15 cellular contexts compared by ENCODE assay signal in the genomic region with DNA sequence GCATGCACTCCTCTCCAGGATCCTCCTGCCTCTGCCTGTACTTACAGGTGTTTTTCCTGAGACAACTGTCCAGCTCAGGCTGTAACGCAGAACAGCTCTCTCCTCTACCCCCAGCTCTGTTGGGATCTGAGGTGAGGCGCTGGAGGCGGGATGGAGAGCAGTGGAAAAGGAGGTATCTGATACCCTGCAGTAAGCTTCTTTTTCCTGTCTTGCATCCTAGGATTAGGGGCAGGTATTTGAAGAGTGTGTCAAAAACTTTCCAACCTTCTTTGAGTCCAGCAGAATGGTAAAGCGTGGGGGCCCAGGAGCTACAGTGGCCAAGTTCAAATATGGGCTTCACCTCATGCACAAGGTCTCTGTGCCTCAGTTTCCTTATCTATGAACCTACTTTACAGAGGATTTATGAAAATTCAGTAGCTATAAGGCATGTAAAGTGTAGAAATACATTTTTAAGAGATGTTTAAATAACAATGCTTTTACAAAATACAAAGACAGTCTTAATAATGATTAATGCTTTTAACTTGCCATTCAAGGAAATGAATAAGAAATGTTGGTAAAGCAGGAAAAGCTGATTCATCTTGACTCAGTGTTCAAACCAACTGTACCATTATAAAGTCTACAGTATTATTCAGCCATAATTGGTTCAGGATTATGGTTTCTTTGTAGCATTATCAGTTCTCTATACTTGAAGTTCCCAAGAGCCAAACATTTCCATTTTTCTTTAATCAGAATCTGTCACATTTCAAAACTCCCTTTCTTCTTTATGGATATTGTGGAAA. TPM values are rescaled to one million over a fixed set of nuclear protein-coding genes. Genes with fewer than 3 reads are reported as not detected.
DNase-seq lines count a peak whose midpoint lies in the region; ATAC-seq, FAIRE-seq and TF ChIP-seq lines count a peak whose summit lies in the region.
"Had no signal": no experiment of that assay in that cellular context is flagged by ENCODE, and none has a peak within 500 bp of the region (broad histone marks: within the 10 kb centered on the region; RNA-seq: fewer than 3 reads in every experiment).

No MANE protein-coding gene starts in this region.

- no peaks in the 10 kb centered on the region for H3K79me2 ChIP-seq in mammary epithelial cell (ENCODE audit: insufficient read depth, low read length)

- POLR2A ChIA-PET in MCF 10A (lab: Yijun Ruan, JAX), result interaction anchor here (0.7 kb wide), 1 partner anchor 8 kb away, joined by 3 read pairs; no protein-coding TSS in a partner anchor

- H2AFZ ChIP-seq in mammary epithelial cell (ENCODE audit: low read depth, low read length), result no peak overlapping the region

- no peak for FAIRE-seq in urothelium cell line (lab: Jason Lieb, UNC)
- FAIRE-seq: small intestine had no signal

- no peak for TF ChIP-seq EP300 in upper lobe of left lung (IDR thresholded peaks at IDR 0.05)

- H3K9me3 ChIP-seq in mammary epithelial cell (replicated peaks; ENCODE audit: insufficient read depth, low read length) (no peaks in the 10 kb centered on the region), ascending aorta (no peaks in the 10 kb centered on the region), upper lobe of left lung (no peaks in the 10 kb centered on the region)

- H3K4me1 Mint-ChIP-seq in MCF 10A (ENCODE audit: insufficient read depth, unreplicated experiment) (peaks cover 14% of the 10 kb centered on the region), glutamatergic neuron (ENCODE audit: low read depth, unreplicated experiment) (peaks cover 53% of the 10 kb centered on the region)

- H3K4me2 ChIP-seq in mammary epithelial cell (ENCODE audit: insufficient read depth, low read depth, low read length), result peak overlapping the region; percentile 11

- H3K4me1 ChIP-seq in mammary epithelial cell (ENCODE audit: insufficient read depth, low read length) (peaks cover 35% of the 10 kb centered on the region), ascending aorta (peaks cover 14 to 81% of the 10 kb centered on the region in 2 donors), upper lobe of left lung (no peaks in the 10 kb centered on the region)

- BruUV-seq in mammary epithelial cell (replicated peaks; lab: Mats Ljungman, UMichigan) (no TSS peak), MCF 10A (replicated peaks; lab: Mats Ljungman, UMichigan) (no TSS peak)

- no peak overlapping the region for H3K4me3 Mint-ChIP-seq in MCF 10A (ENCODE audit: unreplicated experiment)
- peak overlapping the region; percentile 75 for H3K4me3 Mint-ChIP-seq in glutamatergic neuron (ENCODE audit: unreplicated experiment)
- H3K4me3 Mint-ChIP-seq: activated naive CD8-positive, alpha-beta T cell; natural killer cell treated with Interleukin-12 subunit alpha and Interleukin-12 subunit beta and Interleukin-15 and Interleukin-18, amount 100 ng/mL, for 72 hours had no signal

- in situ Hi-C loops in mammary epithelial cell (cut with MboI; ENCODE audit: low sequenced_read_pairs in 2 of 2), result loop anchor here (10.0 to 25.0 kb wide), 2 partner anchors 129 to 131 kb away; no protein-coding TSS in a partner anchor

- H4K20me1 ChIP-seq in mammary epithelial cell (ENCODE audit: insufficient read depth, low read length), result no peaks in the 10 kb centered on the region

- TF ChIP-seq POLR2A in upper lobe of left lung (IDR thresholded peaks at IDR 0.05), result no peak

- H3K36me3 ChIP-seq in mammary epithelial cell (ENCODE audit: insufficient read depth, low read length) (no peaks in the 10 kb centered on the region), ascending aorta (peaks cover 0 to 3% of the 10 kb centered on the region in 2 donors), upper lobe of left lung (no peaks in the 10 kb centered on the region)

- dilution Hi-C loops in mammary epithelial cell (cut with HindIII; ENCODE audit: low sequenced_read_pairs), result no loop called here

- H3K27ac Mint-ChIP-seq in MCF 10A (ENCODE audit: low read depth, unreplicated experiment) (no peak overlapping the region), glutamatergic neuron (ENCODE audit: unreplicated experiment) (peak overlapping the region; percentile 92)
- H3K27ac Mint-ChIP-seq: activated naive CD8-positive, alpha-beta T cell; natural killer cell treated with Interleukin-12 subunit alpha and Interleukin-12 subunit beta and Interleukin-15 and Interleukin-18, amount 100 ng/mL, for 72 hours had no signal

- H3K27me3 Mint-ChIP-seq in MCF 10A (ENCODE audit: insufficient read depth, unreplicated experiment) (no peaks in the 10 kb centered on the region), glutamatergic neuron (ENCODE audit: unreplicated experiment) (peaks cover 7% of the 10 kb centered on the region)

- no peak for ATAC-seq in upper lobe of left lung (ENCODE audit: low FRiP score in 2 of 2)
- ATAC-seq: natural killer cell treated with Interleukin-12 subunit alpha and Interleukin-12 subunit beta and Interleukin-15 and Interleukin-18, amount 100 ng/mL, for 72 hours; Right ventricle myocardium inferior had no signal

- WGBS in mammary epithelial cell (ENCODE audit: low coverage, missing lambda C conversion rate), result 98% methylated on average over 4 of the region's 4 CpGs
- 91 to 95% methylated on average over 4 of the region's 4 CpGs for WGBS in upper lobe of left lung, 2 donors

- H3K27me3 ChIP-seq in mammary epithelial cell (ENCODE audit: insufficient read depth, low read length) (no peaks in the 10 kb centered on the region), ascending aorta (no peaks in the 10 kb centered on the region), upper lobe of left lung (no peaks in the 10 kb centered on the region)

- H3K9me3 Mint-ChIP-seq in MCF 10A (ENCODE audit: unreplicated experiment), result no peaks in the 10 kb centered on the region
- H3K9me3 Mint-ChIP-seq in glutamatergic neuron (ENCODE audit: unreplicated experiment), result peaks cover 11% of the 10 kb centered on the region
- H3K9me3 Mint-ChIP-seq: natural killer cell treated with Interleukin-12 subunit alpha and Interleukin-12 subunit beta and Interleukin-15 and Interleukin-18, amount 100 ng/mL, for 72 hours had no signal

- H3K4me3 ChIP-seq in mammary epithelial cell (replicated peaks in 1 of 3; ENCODE audit: insufficient read depth in 1 of 3, low read depth in 2 of 3, low read length in 3 of 3) (no peak overlapping the region), ascending aorta (no peak overlapping the region), upper lobe of left lung (no peak overlapping the region)

- no peak for TF ChIP-seq CTCF in mammary epithelial cell (conservative IDR thresholded peaks at IDR 0.05 in 1 of 2, IDR thresholded peaks at IDR 0.05 in 1 of 2; ENCODE audit: extremely low read depth in 1 of 2, insufficient read depth in 1 of 2, low read depth in 1 of 2, low read length in 2 of 2)
- no peak for TF ChIP-seq CTCF in MCF 10A (IDR thresholded peaks at IDR 0.05; ENCODE audit: unreplicated experiment)
- TF ChIP-seq CTCF in ascending aorta (IDR thresholded peaks at IDR 0.05), result no peak
- TF ChIP-seq CTCF in glutamatergic neuron (IDR thresholded peaks at IDR 0.05; ENCODE audit: partially characterized antibody, unreplicated experiment), result no peak
- TF ChIP-seq CTCF in upper lobe of left lung (IDR thresholded peaks at IDR 0.05), result no peak

- CTCF ChIA-PET in mammary epithelial cell (lab: Charles Lee; ENCODE audit: low non-redundant PET) (no interaction called here), MCF 10A (lab: Yijun Ruan, JAX) (interaction anchor here (0.6 to 1.7 kb wide), 6 partner anchors 40 to 659 kb away, joined by 3 to 5 read pairs (median 3); no protein-coding TSS in a partner anchor)

- no peak overlapping the region for H3K9ac ChIP-seq in mammary epithelial cell (ENCODE audit: insufficient read depth, low read length)

- H3K36me3 Mint-ChIP-seq in MCF 10A (ENCODE audit: insufficient read depth, unreplicated experiment) (no peaks in the 10 kb centered on the region), glutamatergic neuron (ENCODE audit: unreplicated experiment) (peaks cover 4% of the 10 kb centered on the region)
- H3K36me3 Mint-ChIP-seq: activated naive CD8-positive, alpha-beta T cell; natural killer cell treated with Interleukin-12 subunit alpha and Interleukin-12 subunit beta and Interleukin-15 and Interleukin-18, amount 100 ng/mL, for 72 hours had no signal

- no peak overlapping the region for H3K27ac ChIP-seq in mammary epithelial cell (ENCODE audit: insufficient read depth, low read depth, low read length)
- peak overlapping the region; percentile 93 to 95 for H3K27ac ChIP-seq in ascending aorta
- H3K27ac ChIP-seq in upper lobe of left lung, result no peak overlapping the region
- H3K27ac ChIP-seq: 22Rv1 had no signal

- intact Hi-C loops in mammary epithelial cell (cut with micrococcal nuclease), result loop anchor here (10.0 kb wide), 1 partner anchor 349 kb away; no protein-coding TSS in a partner anchor
- intact Hi-C loops in MCF 10A (cut with micrococcal nuclease), result no loop called here
- intact Hi-C loops in ascending aorta (cut with DNase I), result loop anchor here (2.0 kb wide), 1 partner anchor 25 kb away; no protein-coding TSS in a partner anchor

- DNase-seq in mammary epithelial cell (peak; percentile 70), MCF 10A (ENCODE audit: unreplicated experiment) (no peak), ascending aorta (ENCODE audit: low spot score in 2 of 2) (no peak), glutamatergic neuron (no peak), NCI-H2196 treated with DMSO at 0.1 percent for 48 hours (lab: John Stamatoyannopoulos, UW; ENCODE audit: unreplicated experiment) (no peak), upper lobe of left lung (no peak), urothelium cell line (ENCODE audit: low spot score) (no peak)
- DNase-seq in activated CD4-positive, alpha-beta T cell treated with anti-CD3 and anti-CD28 coated beads, Interleukin-2, amount 50 U/mL, for 1 hour, result no peak
- DNase-seq: activated CD8-positive, alpha-beta memory T cell treated with anti-CD3 and anti-CD28 coated beads for 24 hours; NCI-H446; small intestine had no signal

RNA-seq across cellular contexts. Expression of gene MAP1B, which starts 26.1 kb away (rescaled TPM):
- 100 to 1,000 TPM in 1 of 2 donors, 10 to 100 TPM in 1; 30.8 to 103 TPM for total RNA-seq in mammary epithelial cell
- polyA plus RNA-seq in mammary epithelial cell, result 4.0 TPM
- polyA minus RNA-seq in mammary epithelial cell, result 23.7 TPM
- 43.8 and 56.0 TPM in 2 replicates for total RNA-seq in MCF 10A (2022)
- total RNA-seq in ascending aorta, result 1,059 TPM
- total RNA-seq in glutamatergic neuron (ENCODE audit: unreplicated experiment), result 2,530 TPM
- total RNA-seq in upper lobe of left lung, result 10 to 100 TPM; 21.6 to 59.4 (median 38.0) TPM

Comparison
In these comparisons a context has a peak if more than half of its experiments do, and no peak if none do; other contexts are left out.
1. H3K27ac ChIP-seq: peak in ascending aorta (2 of 2); none in mammary epithelial cell (single experiment) and upper lobe of left lung (0 of 4).
2. RNA of gene MAP1B, which starts 26.1 kb away (total RNA-seq): 2,530 TPM in glutamatergic neuron (single experiment) and 1,059 TPM in ascending aorta (single experiment); 30.8 to 103 TPM in mammary epithelial cell, 43.8 to 56.0 TPM in MCF 10A and 21.6 to 59.4 TPM in upper lobe of left lung; every median in the first group is over 10 times any median in the second.